ENCODE assay signal across 8 cellular contexts in genomic region chr17:20992987-20993862, GRCh38. TPM values are rescaled to one million over a fixed set of nuclear protein-coding genes. Genes with fewer than 3 reads are reported as not detected.
DNase-seq lines count a peak whose midpoint lies in the region; ATAC-seq, FAIRE-seq and TF ChIP-seq lines count a peak whose summit lies in the region.

No MANE protein-coding gene starts in this region.

- TF ChIP-seq POLR2A in tibial nerve (IDR thresholded peaks at IDR 0.05): no peak

- peaks cover 6% of the 10 kb centered on the region; the same call in 1 of the 2 replicates for H3K9me3 ChIP-seq in HUES6 (ENCODE audit: control insufficient read depth, insufficient read depth, low read depth, low read length)
- no peaks in the 10 kb centered on the region for H3K9me3 ChIP-seq in SJSA1 (replicated peaks)
- H3K9me3 ChIP-seq in pancreas: no peaks in the 10 kb centered on the region
- H3K9me3 ChIP-seq in tibial nerve: no peaks in the 10 kb centered on the region

- peak in 1 of 2 donors; percentile 53 for TF ChIP-seq EP300 in tibial nerve (IDR thresholded peaks at IDR 0.05)

- no peaks in the 10 kb centered on the region for H3K36me3 ChIP-seq in HUES6 (ENCODE audit: control insufficient read depth, insufficient read depth, low read length)
- H3K36me3 ChIP-seq in SJSA1: peaks cover 5% of the 10 kb centered on the region; the same call in 1 of the 2 replicates
- H3K36me3 ChIP-seq in pancreas: no peaks in the 10 kb centered on the region
- no peaks in the 10 kb centered on the region for H3K36me3 ChIP-seq in tibial nerve

- H3K27me3 ChIP-seq in HUES6 (ENCODE audit: control insufficient read depth, insufficient read depth, low read length): no peaks in the 10 kb centered on the region
- H3K27me3 ChIP-seq in SJSA1 (replicated peaks): no peaks in the 10 kb centered on the region
- no peaks in the 10 kb centered on the region for H3K27me3 ChIP-seq in pancreas
- no peaks in the 10 kb centered on the region for H3K27me3 ChIP-seq in tibial nerve

- intact Hi-C loops in pancreas (cut with DNase I): loop anchor here in 1 of 3 donors (5.0 kb wide), 1 partner anchor 51 kb away; no protein-coding TSS in a partner anchor

- WGBS in pancreas, 2 donors: 55 to 56% methylated on average over 17 of the region's 17 CpGs
- 47 to 50% methylated on average over 17 of the region's 17 CpGs for WGBS in tibial nerve, 2 donors

- peak; percentile 80 to 95 (median 89) for TF ChIP-seq CTCF in pancreas (IDR thresholded peaks at IDR 0.05)
- peak; percentile 82 to 95 (median 89) for TF ChIP-seq CTCF in tibial nerve (IDR thresholded peaks at IDR 0.05)

- peak overlapping the region; percentile 1; the same call in 1 of the 2 replicates for H3K4me3 ChIP-seq in HUES6 (ENCODE audit: low read depth, low read length)
- no peak overlapping the region for H3K4me3 ChIP-seq in SJSA1
- no peak overlapping the region for H3K4me3 ChIP-seq in pancreas
- H3K4me3 ChIP-seq in tibial nerve: peak overlapping the region in 1 of 4 donors; percentile 30

- peak; percentile 55 for DNase-seq in DMS53 treated with DMSO at 0.1 percent for 48 hours (lab: John Stamatoyannopoulos, UW; ENCODE audit: unreplicated experiment)
- DNase-seq in SJSA1 (ENCODE audit: low read depth in 1 of 2, low spot score in 2 of 2): peak; percentile 64 to 83
- peak; percentile 64 for DNase-seq in activated naive CD4-positive, alpha-beta T cell treated with anti-CD3 and anti-CD28 coated beads, Interleukin-2, amount 50 U/mL, for 16 hours
- DNase-seq in glomerular endothelial cell (ENCODE audit: extremely low read depth, low read depth, low spot score): peak; percentile 57
- peak; percentile 54 to 84 (median 78) for DNase-seq in pancreas
- peak; percentile 43 to 64 for DNase-seq in tibial nerve (ENCODE audit: low spot score in 2 of 2)

- peak; percentile 80 to 96 (median 88) for ATAC-seq in pancreas
- ATAC-seq in GM19328 (IDR thresholded peaks at IDR 0.05; ENCODE audit: unreplicated experiment): no peak

- peaks cover 5% of the 10 kb centered on the region for H3K4me1 ChIP-seq in HUES6 (ENCODE audit: control insufficient read depth, insufficient read depth, low read length)
- H3K4me1 ChIP-seq in SJSA1 (replicated peaks): peaks cover 5% of the 10 kb centered on the region
- no peaks in the 10 kb centered on the region for H3K4me1 ChIP-seq in pancreas
- peaks cover 0 to 28% (median 6%) of the 10 kb centered on the region in 4 donors for H3K4me1 ChIP-seq in tibial nerve

- FAIRE-seq in pancreas (lab: Jason Lieb, UNC): no peak

- no peak overlapping the region for H3K27ac ChIP-seq in HUES6 (ENCODE audit: low read depth, low read length)
- peak overlapping the region; percentile 56 for H3K27ac ChIP-seq in SJSA1
- no peak overlapping the region for H3K27ac ChIP-seq in pancreas
- peak overlapping the region; percentile 49 to 81 (median 67) for H3K27ac ChIP-seq in tibial nerve

- H3K9ac ChIP-seq in HUES6 (ENCODE audit: low read length): peak overlapping the region; percentile 34

RNA-seq across cellular contexts. Expression of gene USP22, which starts 49.6 kb away (rescaled TPM):
- 111 and 167 TPM in 2 replicates for total RNA-seq in SJSA1 (2014; rRNA removed; shearing (Covaris generic))
- total RNA-seq in glomerular endothelial cell: 189 and 214 TPM in 2 replicates
- 100 to 1,000 TPM in 1 of 6 donors, 10 to 100 TPM in 5; 65.6 to 102 (median 78.0) TPM for total RNA-seq in pancreas
- 10 to 100 TPM; 22.7 to 35.5 TPM for polyA plus RNA-seq in pancreas
- 100 to 1,000 TPM; 109 to 169 (median 133) TPM for total RNA-seq in tibial nerve

Comparison
In these comparisons a context has a peak if more than half of its experiments do, and no peak if none do; other contexts are left out.
1. H3K27ac ChIP-seq: peak in SJSA1 (single experiment) and tibial nerve (4 of 4); none in HUES6 (single experiment) and pancreas (0 of 4).
2. Peak in every context shown above with its lines, with median percentiles within 50 percentile points of each other: DNase-seq.